ENCODE assay signal across 38 cellular contexts in the genomic region with DNA sequence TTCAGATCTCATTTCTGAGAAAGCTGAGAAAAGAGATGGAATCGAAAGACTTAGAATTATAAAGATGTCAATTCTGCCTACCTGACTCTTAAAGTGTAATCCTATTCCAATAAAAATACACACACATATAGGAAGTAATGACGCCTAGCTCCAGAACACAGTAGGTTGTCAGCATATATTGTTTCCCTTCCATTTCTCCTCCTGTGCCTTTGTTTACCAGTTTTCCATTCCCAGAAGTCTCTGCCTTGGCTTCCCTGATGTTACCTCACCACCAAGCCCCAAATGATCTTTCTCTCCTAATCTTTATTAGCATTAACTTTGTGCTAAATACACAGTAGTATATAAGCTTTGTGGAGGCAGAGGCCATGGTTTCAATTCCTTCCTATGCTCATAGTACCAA. TPM values are rescaled to one million over a fixed set of nuclear protein-coding genes. Genes with fewer than 3 reads are reported as not detected.
"Had no signal": no experiment of that assay in that cellular context is flagged by ENCODE, and none has a peak within 500 bp of the region (broad histone marks: within the 10 kb centered on the region; RNA-seq: fewer than 3 reads in every experiment).

No MANE protein-coding gene starts in this region.

- H3K36me3 ChIP-seq: breast epithelium had no signal

- H3K4me3 Mint-ChIP-seq: activated B cell treated with CpG ODN at 0.5 μM for 24 hours; activated CD4-positive, alpha-beta memory T cell treated with anti-CD3 and anti-CD28 coated beads for 36 hours; activated CD4-positive, alpha-beta T cell treated with anti-CD3 and anti-CD28 coated beads, Interleukin-2, amount 10 ng/mL, durations not matched to agents 24 days and 14 days; activated CD8-positive, alpha-beta T cell treated with anti-CD3 and anti-CD28 coated beads for 36 hours; activated naive CD4-positive, alpha-beta T cell treated with anti-CD3 and anti-CD28 coated beads for 36 hours; activated naive CD4-positive, alpha-beta T cell treated with anti-CD3 and anti-CD28 coated beads, Interleukin-2, amount 50 U/mL, for 24 hours; activated naive CD8-positive, alpha-beta T cell; activated naive CD8-positive, alpha-beta T cell treated with anti-CD3 and anti-CD28 coated beads, Interleukin-2, amount 10 ng/mL, durations not matched to agents 7 days and 5 days; activated naive CD8-positive, alpha-beta T cell treated with anti-CD3 and anti-CD28 coated beads, Interleukin-2, amount 50 U/mL, for 24 hours; activated T-cell treated with anti-CD3 and anti-CD28 coated beads, Interleukin-2, amount 50 U/mL, for 4 hours; activated T-cell treated with anti-CD3 and anti-CD28 coated beads, Interleukin-2, amount 50 U/mL, for 72 hours; activated T-helper 1 cell treated with anti-CD3 and anti-CD28 coated beads, Interleukin-12 subunit alpha, Interleukin-12 subunit beta, Interleukin-2, Interleukin-4 antibody, amounts not matched to agents 30 ng/mL and 10 ng/mL and 1 ng/mL, durations not matched to agents 14 hours and 24 hours and 36 hours; activated T-helper 17 cell treated with anti-CD3 and anti-CD28 coated beads, Interleukin-2, amount 50 U/mL, for 72 hours; T-helper 1 cell treated with Interleukin-12 subunit alpha and Interleukin-12 subunit beta and Interleukin-4 antibody, amounts not matched to agents 30 μg/mL and 1 μg/mL, for 36 hours; T-helper 2 cell treated with Interferon-gamma antibody and Interleukin-4, amounts not matched to agents 5 μg/mL and 100 μg/mL, for 36 hours had no signal

- H3K9me3 ChIP-seq: body of pancreas, breast epithelium had no signal

- H3K27ac Mint-ChIP-seq: activated B cell treated with CpG ODN at 0.5 μM for 24 hours; activated CD4-positive, alpha-beta memory T cell treated with anti-CD3 and anti-CD28 coated beads for 36 hours; activated CD4-positive, alpha-beta T cell treated with anti-CD3 and anti-CD28 coated beads, Interleukin-2, amount 10 ng/mL, durations not matched to agents 24 days and 14 days; activated CD8-positive, alpha-beta T cell treated with anti-CD3 and anti-CD28 coated beads for 36 hours; activated naive CD4-positive, alpha-beta T cell treated with anti-CD3 and anti-CD28 coated beads for 36 hours; activated naive CD4-positive, alpha-beta T cell treated with anti-CD3 and anti-CD28 coated beads, Interleukin-2, amount 50 U/mL, for 24 hours; activated naive CD8-positive, alpha-beta T cell; activated naive CD8-positive, alpha-beta T cell treated with anti-CD3 and anti-CD28 coated beads, Interleukin-2, amount 10 ng/mL, durations not matched to agents 7 days and 5 days; activated naive CD8-positive, alpha-beta T cell treated with anti-CD3 and anti-CD28 coated beads, Interleukin-2, amount 50 U/mL, for 24 hours; activated T-cell treated with anti-CD3 and anti-CD28 coated beads, Interleukin-2, amount 50 U/mL, for 72 hours; activated T-helper 1 cell treated with anti-CD3 and anti-CD28 coated beads, Interleukin-12 subunit alpha, Interleukin-12 subunit beta, Interleukin-2, Interleukin-4 antibody, amounts not matched to agents 30 ng/mL and 10 ng/mL and 1 ng/mL, durations not matched to agents 14 hours and 24 hours and 36 hours; activated T-helper 17 cell treated with anti-CD3 and anti-CD28 coated beads, Interleukin-2, amount 50 U/mL, for 72 hours; T-helper 1 cell treated with Interleukin-12 subunit alpha and Interleukin-12 subunit beta and Interleukin-4 antibody, amounts not matched to agents 30 μg/mL and 1 μg/mL, for 36 hours; T-helper 2 cell treated with Interferon-gamma antibody and Interleukin-4, amounts not matched to agents 5 μg/mL and 100 μg/mL, for 36 hours had no signal

- H3K9me3 Mint-ChIP-seq: activated B cell treated with CpG ODN at 0.5 μM for 24 hours; activated CD4-positive, alpha-beta memory T cell treated with anti-CD3 and anti-CD28 coated beads for 36 hours; activated CD4-positive, alpha-beta T cell treated with anti-CD3 and anti-CD28 coated beads, Interleukin-2, amount 10 ng/mL, durations not matched to agents 24 days and 14 days; activated CD8-positive, alpha-beta T cell treated with anti-CD3 and anti-CD28 coated beads for 36 hours; activated naive CD4-positive, alpha-beta T cell treated with anti-CD3 and anti-CD28 coated beads for 36 hours; activated naive CD4-positive, alpha-beta T cell treated with anti-CD3 and anti-CD28 coated beads, Interleukin-2, amount 50 U/mL, for 24 hours; activated naive CD8-positive, alpha-beta T cell treated with anti-CD3 and anti-CD28 coated beads, Interleukin-2, amount 10 ng/mL, durations not matched to agents 7 days and 5 days; activated naive CD8-positive, alpha-beta T cell treated with anti-CD3 and anti-CD28 coated beads, Interleukin-2, amount 50 U/mL, for 24 hours; activated T-cell treated with anti-CD3 and anti-CD28 coated beads, Interleukin-2, amount 50 U/mL, for 4 hours; activated T-cell treated with anti-CD3 and anti-CD28 coated beads, Interleukin-2, amount 50 U/mL, for 72 hours; activated T-helper 1 cell treated with anti-CD3 and anti-CD28 coated beads, Interleukin-12 subunit alpha, Interleukin-12 subunit beta, Interleukin-2, Interleukin-4 antibody, amounts not matched to agents 30 ng/mL and 10 ng/mL and 1 ng/mL, durations not matched to agents 14 hours and 24 hours and 36 hours; activated T-helper 17 cell treated with anti-CD3 and anti-CD28 coated beads, Interleukin-2, amount 50 U/mL, for 72 hours; T-helper 1 cell treated with Interleukin-12 subunit alpha and Interleukin-12 subunit beta and Interleukin-4 antibody, amounts not matched to agents 30 μg/mL and 1 μg/mL, for 36 hours; T-helper 2 cell treated with Interferon-gamma antibody and Interleukin-4, amounts not matched to agents 5 μg/mL and 100 μg/mL, for 36 hours had no signal

- DNase-seq: activated B cell treated with CpG ODN at 0.5 μM for 24 hours; activated CD4-positive, alpha-beta memory T cell treated with anti-CD3 and anti-CD28 coated beads for 36 hours; activated CD4-positive, alpha-beta T cell treated with anti-CD3 and anti-CD28 coated beads for 4 hours; activated CD4-positive, alpha-beta T cell treated with anti-CD3 and anti-CD28 coated beads, Interleukin-2, amount 10 ng/mL, durations not matched to agents 24 days and 14 days; activated CD4-positive, alpha-beta T cell treated with anti-CD3 and anti-CD28 coated beads, Interleukin-2, amount 50 U/mL, for 1 hour; activated CD4-positive, alpha-beta T cell treated with anti-CD3 and anti-CD28 coated beads, Interleukin-2, amount 50 U/mL, for 4 hours; activated CD4-positive, CD25-positive, alpha-beta regulatory T cell treated with anti-CD3 and anti-CD28 coated beads, Interleukin-2, amount 50 U/mL, for 72 hours; activated CD8-positive, alpha-beta memory T cell treated with anti-CD3 and anti-CD28 coated beads, Interleukin-2, amount 50 U/mL, for 4 hours; activated CD8-positive, alpha-beta T cell treated with anti-CD3 and anti-CD28 coated beads for 36 hours; activated effector memory CD4-positive, alpha-beta T cell treated with anti-CD3 and anti-CD28 coated beads, Interleukin-2, amount 50 U/mL, for 16 hours; activated gamma-delta T cell treated with Interleukin-2 at 50 U/mL for 16 hours; activated naive CD4-positive, alpha-beta T cell; activated naive CD4-positive, alpha-beta T cell treated with anti-CD3 and anti-CD28 coated beads for 36 hours; activated naive CD8-positive, alpha-beta T cell treated with anti-CD3 and anti-CD28 coated beads, Interleukin-2, amount 10 ng/mL, durations not matched to agents 7 days and 5 days; activated naive CD8-positive, alpha-beta T cell treated with anti-CD3 and anti-CD28 coated beads, Interleukin-2, amount 50 U/mL, for 24 hours; activated T-cell treated with anti-CD3 and anti-CD28 coated beads for 4 hours; activated T-cell treated with anti-CD3 and anti-CD28 coated beads, Interleukin-2, amount 50 U/mL, for 1 hour; activated T-cell treated with anti-CD3 and anti-CD28 coated beads, Interleukin-2, amount 50 U/mL, for 4 hours; activated T-cell treated with anti-CD3 and anti-CD28 coated beads, Interleukin-2, amount 50 U/mL, for 72 hours; aorta; body of pancreas; brain microvascular endothelial cell; central memory CD4-positive, alpha-beta T cell; T-helper 1 cell; T-helper 2 cell; T-helper 9 cell had no signal

- H3K27ac ChIP-seq: body of pancreas, brain microvascular endothelial cell, breast epithelium, VCaP had no signal

- H3K4me1 Mint-ChIP-seq: activated naive CD4-positive, alpha-beta T cell treated with anti-CD3 and anti-CD28 coated beads, Interleukin-2, amount 50 U/mL, for 24 hours; activated T-helper 17 cell treated with anti-CD3 and anti-CD28 coated beads, Interleukin-2, amount 50 U/mL, for 72 hours had no signal

- ATAC-seq: activated CD8-positive, alpha-beta T cell treated with anti-CD3 and anti-CD28 coated beads for 36 hours; activated naive CD8-positive, alpha-beta T cell treated with anti-CD3 and anti-CD28 coated beads, Interleukin-2, amount 50 U/mL, for 24 hours; activated T-cell treated with anti-CD3 and anti-CD28 coated beads, Interleukin-2, amount 50 U/mL, for 4 hours; activated T-cell treated with anti-CD3 and anti-CD28 coated beads, Interleukin-2, amount 50 U/mL, for 72 hours; activated T-helper 17 cell treated with anti-CD3 and anti-CD28 coated beads, Interleukin-2, amount 50 U/mL, for 72 hours; body of pancreas had no signal

- FAIRE-seq: astrocyte had no signal

- H3K36me3 Mint-ChIP-seq: activated CD4-positive, alpha-beta memory T cell treated with anti-CD3 and anti-CD28 coated beads for 36 hours; activated naive CD4-positive, alpha-beta T cell treated with anti-CD3 and anti-CD28 coated beads, Interleukin-2, amount 50 U/mL, for 24 hours; activated naive CD8-positive, alpha-beta T cell; activated naive CD8-positive, alpha-beta T cell treated with anti-CD3 and anti-CD28 coated beads, Interleukin-2, amount 10 ng/mL, durations not matched to agents 7 days and 5 days had no signal

- H3K4me3 ChIP-seq: body of pancreas, breast epithelium had no signal

- H3K27me3 ChIP-seq: body of pancreas, brain microvascular endothelial cell, breast epithelium had no signal

- H3K4me1 ChIP-seq: breast epithelium had no signal

RNA-seq across cellular contexts. Expression of a gene that starts 40.0 kb away (rescaled TPM):
- total RNA-seq: activated B cell treated with CpG ODN at 0.5 μM for 24 hours; activated CD4-positive, alpha-beta memory T cell treated with anti-CD3 and anti-CD28 coated beads for 36 hours; activated CD4-positive, alpha-beta T cell treated with anti-CD3 and anti-CD28 coated beads, Interleukin-2, amount 10 ng/mL, durations not matched to agents 24 days and 14 days; activated CD8-positive, alpha-beta memory T cell treated with anti-CD3 and anti-CD28 coated beads for 36 hours; activated CD8-positive, alpha-beta T cell treated with anti-CD3 and anti-CD28 coated beads for 36 hours; activated naive CD4-positive, alpha-beta T cell treated with anti-CD3 and anti-CD28 coated beads for 36 hours; activated naive CD8-positive, alpha-beta T cell treated with anti-CD3 and anti-CD28 coated beads, Interleukin-2, amount 10 ng/mL, durations not matched to agents 7 days and 5 days; activated T-cell treated with anti-CD3 and anti-CD28 coated beads, Interleukin-2, amount 50 U/mL, for 72 hours; activated T-helper 1 cell treated with anti-CD3 and anti-CD28 coated beads, Interleukin-12 subunit alpha, Interleukin-12 subunit beta, Interleukin-2, Interleukin-4 antibody, amounts not matched to agents 30 ng/mL and 10 ng/mL and 1 ng/mL, durations not matched to agents 14 hours and 24 hours and 36 hours; activated T-helper 17 cell treated with anti-CD3 and anti-CD28 coated beads, Interleukin-2, amount 50 U/mL, for 72 hours; aorta; astrocyte; cardiac septum; cerebellum had no signal
